10 cellular contexts compared by ENCODE assay signal in genomic region chr13:109243311-109243951, GRCh38.
A peak's percentile ranks its signal among the peaks of the same experiment; 100 is the strongest.
DNase-seq lines count a peak whose midpoint lies in the region; ATAC-seq, FAIRE-seq and TF ChIP-seq lines count a peak whose summit lies in the region.
"Had no signal": no experiment of that assay in that cellular context is flagged by ENCODE, and none has a peak within 500 bp of the region (broad histone marks: within the 10 kb centered on the region; RNA-seq: fewer than 3 reads in every experiment).

No MANE protein-coding gene starts in this region.

- peaks cover 14% of the 10 kb centered on the region for H3K9me3 Mint-ChIP-seq in mesothelial cell of epicardium

- peak; percentile 79 for FAIRE-seq in endothelial cell of umbilical vein (lab: Jason Lieb, UNC)
- FAIRE-seq: D721Med had no signal

- WGBS in thyroid gland, 2 donors = 35 to 40% methylated on average over 9 of the region's 9 CpGs

- peak overlapping the region; percentile 77 for H2AFZ ChIP-seq in endothelial cell of umbilical vein (ENCODE audit: low read depth, low read length)

- DNase-seq in AG08395 (ENCODE audit: low spot score) (peak; percentile 89), NCI-H460 (ENCODE audit: extremely low read depth, low read depth) (peak; percentile 21), endothelial cell of umbilical vein (ENCODE audit: low read depth, low spot score) (peak; percentile 78), mesothelial cell of epicardium (ENCODE audit: low spot score in 2 of 2, unreplicated experiment in 2 of 2) (no peak), thyroid gland (no peak), DMS 273 (lab: John Stamatoyannopoulos, UW; ENCODE audit: unreplicated experiment) (no peak)
- DNase-seq in activated CD4-positive, CD25-positive, alpha-beta regulatory T cell treated with anti-CD3 and anti-CD28 coated beads, Interleukin-2, amount 50 U/mL, for 72 hours = no peak
- DNase-seq: NCI-H446 had no signal

- H3K9ac ChIP-seq in endothelial cell of umbilical vein (replicated peaks; ENCODE audit: extremely low read depth, insufficient read depth, low read length) = peak overlapping the region; percentile 67

- H3K36me3 ChIP-seq in endothelial cell of umbilical vein (ENCODE audit: control insufficient read depth in 2 of 2, extremely low read depth in 1 of 2, insufficient read depth in 2 of 2, low read length in 2 of 2) (no peaks in the 10 kb centered on the region), thyroid gland (no peaks in the 10 kb centered on the region)

- H3K4me3 ChIP-seq in endothelial cell of umbilical vein (replicated peaks in 1 of 3; ENCODE audit: insufficient read depth in 1 of 3, low read depth in 1 of 3, low read length in 3 of 3) (no peak overlapping the region), thyroid gland (replicated peaks in 1 of 3) (no peak overlapping the region)

- no peaks in the 10 kb centered on the region for H3K9me3 ChIP-seq in endothelial cell of umbilical vein (replicated peaks; ENCODE audit: control insufficient read depth, insufficient read depth, low read length)
- H3K9me3 ChIP-seq in thyroid gland = no peaks in the 10 kb centered on the region

- H4K20me1 ChIP-seq in endothelial cell of umbilical vein (replicated peaks; ENCODE audit: control insufficient read depth, extremely low read depth, insufficient read depth, low read length) = no peaks in the 10 kb centered on the region

- H3K4me2 ChIP-seq in endothelial cell of umbilical vein (ENCODE audit: insufficient read depth, low read length) = peak overlapping the region; percentile 47

- no peaks in the 10 kb centered on the region for H3K79me2 ChIP-seq in endothelial cell of umbilical vein (ENCODE audit: control insufficient read depth, insufficient read depth, low read length)

- H3K4me3 Mint-ChIP-seq in mesothelial cell of epicardium = no peak overlapping the region

- peaks cover 2% of the 10 kb centered on the region for H3K36me3 Mint-ChIP-seq in mesothelial cell of epicardium

- no peak for ATAC-seq in GM19035 (IDR thresholded peaks at IDR 0.05; ENCODE audit: unreplicated experiment)

- no peaks in the 10 kb centered on the region for H3K27me3 ChIP-seq in endothelial cell of umbilical vein (ENCODE audit: control insufficient read depth in 2 of 2, insufficient read depth in 2 of 2, low read length in 2 of 2)
- H3K27me3 ChIP-seq in thyroid gland = no peaks in the 10 kb centered on the region

- TF ChIP-seq POLR2A in endothelial cell of umbilical vein (IDR thresholded peaks at IDR 0.05; ENCODE audit: low read depth, low read length) (no peak), thyroid gland (IDR thresholded peaks at IDR 0.05) (no peak)

- no peaks in the 10 kb centered on the region for H3K27me3 Mint-ChIP-seq in mesothelial cell of epicardium (ENCODE audit: low read depth)

- dilution Hi-C loops in endothelial cell of umbilical vein (cut with MboI; ENCODE audit: extremely low pct_ligation_motif_present, low sequenced_read_pairs) = no loop called here

- CTCF ChIA-PET in endothelial cell of umbilical vein (lab: Charles Lee) = no interaction called here

- TSS peak; percentile 77 for BruUV-seq in endothelial cell of umbilical vein (replicated peaks; lab: Mats Ljungman, UMichigan)

- H3K27ac Mint-ChIP-seq in mesothelial cell of epicardium = peak overlapping the region; percentile 22

- intact Hi-C loops in endothelial cell of umbilical vein (cut with micrococcal nuclease) (loop anchor here (1.0 to 2.0 kb wide), 7 partner anchors 31 to 533 kb away; no protein-coding TSS in a partner anchor), thyroid gland (cut with DNase I) (no loop called here)

- peaks cover 11% of the 10 kb centered on the region for H3K4me1 Mint-ChIP-seq in mesothelial cell of epicardium

- H3K27ac ChIP-seq in endothelial cell of umbilical vein (ENCODE audit: insufficient read depth, low read depth, low read length) = peak overlapping the region; percentile 84
- H3K27ac ChIP-seq in thyroid gland = no peak overlapping the region

- TF ChIP-seq CTCF in endothelial cell of umbilical vein (IDR thresholded peaks at IDR 0.05; ENCODE audit: extremely low read depth in 1 of 2, insufficient read depth in 1 of 2, low read depth in 1 of 2, low read length in 2 of 2) (no peak), mesothelial cell of epicardium (IDR thresholded peaks at IDR 0.05; ENCODE audit: unreplicated experiment) (no peak), thyroid gland (IDR thresholded peaks at IDR 0.05) (no peak)

- POLR2A ChIA-PET in endothelial cell of umbilical vein (lab: Charles Lee) = interaction anchor here (0.7 kb wide), 1 partner anchor 33 kb away, joined by 3 read pairs; no protein-coding TSS in a partner anchor

- H3K4me1 ChIP-seq in endothelial cell of umbilical vein (ENCODE audit: control insufficient read depth, extremely low read depth, insufficient read depth, low read length) (peaks cover 27% of the 10 kb centered on the region), thyroid gland (no peaks in the 10 kb centered on the region)

- no peaks in the 10 kb centered on the region for H3K9me1 ChIP-seq in endothelial cell of umbilical vein (replicated peaks; ENCODE audit: control insufficient read depth, extremely low read depth, insufficient read depth, low read length)

TF ChIP-seq in endothelial cell of umbilical vein, 7 proteins besides CTCF, POLR2A, EP300 and RAD21:
- TF ChIP-seq FOS (IDR thresholded peaks at IDR 0.05; ENCODE audit: borderline replicate concordance, insufficient read depth, low read length) = peak; percentile 38
- no peak for TF ChIP-seq MYC (IDR thresholded peaks at IDR 0.05; ENCODE audit: low read depth, low read length)
- peak; percentile 62 for TF ChIP-seq JUN (IDR thresholded peaks at IDR 0.05; ENCODE audit: borderline replicate concordance, insufficient read depth, insufficient read length, low read depth)
- peak; percentile 16 for TF ChIP-seq GATA2 (IDR thresholded peaks at IDR 0.05; ENCODE audit: insufficient read depth, insufficient read length, low read depth, low read length)
TF ChIP-seq in endothelial cell of umbilical vein: peak in this region for 3.

Comparison
In these comparisons a context has a peak if more than half of its experiments do, and no peak if none do; other contexts are left out.
1. DNase-seq: peak in AG08395 (single experiment), NCI-H460 (single experiment) and endothelial cell of umbilical vein (single experiment); none in mesothelial cell of epicardium (0 of 2), thyroid gland (0 of 2), DMS 273 (single experiment) and activated CD4-positive, CD25-positive, alpha-beta regulatory T cell treated with anti-CD3 and anti-CD28 coated beads, Interleukin-2, amount 50 U/mL, for 72 hours (single experiment).